In the genomic region with DNA sequence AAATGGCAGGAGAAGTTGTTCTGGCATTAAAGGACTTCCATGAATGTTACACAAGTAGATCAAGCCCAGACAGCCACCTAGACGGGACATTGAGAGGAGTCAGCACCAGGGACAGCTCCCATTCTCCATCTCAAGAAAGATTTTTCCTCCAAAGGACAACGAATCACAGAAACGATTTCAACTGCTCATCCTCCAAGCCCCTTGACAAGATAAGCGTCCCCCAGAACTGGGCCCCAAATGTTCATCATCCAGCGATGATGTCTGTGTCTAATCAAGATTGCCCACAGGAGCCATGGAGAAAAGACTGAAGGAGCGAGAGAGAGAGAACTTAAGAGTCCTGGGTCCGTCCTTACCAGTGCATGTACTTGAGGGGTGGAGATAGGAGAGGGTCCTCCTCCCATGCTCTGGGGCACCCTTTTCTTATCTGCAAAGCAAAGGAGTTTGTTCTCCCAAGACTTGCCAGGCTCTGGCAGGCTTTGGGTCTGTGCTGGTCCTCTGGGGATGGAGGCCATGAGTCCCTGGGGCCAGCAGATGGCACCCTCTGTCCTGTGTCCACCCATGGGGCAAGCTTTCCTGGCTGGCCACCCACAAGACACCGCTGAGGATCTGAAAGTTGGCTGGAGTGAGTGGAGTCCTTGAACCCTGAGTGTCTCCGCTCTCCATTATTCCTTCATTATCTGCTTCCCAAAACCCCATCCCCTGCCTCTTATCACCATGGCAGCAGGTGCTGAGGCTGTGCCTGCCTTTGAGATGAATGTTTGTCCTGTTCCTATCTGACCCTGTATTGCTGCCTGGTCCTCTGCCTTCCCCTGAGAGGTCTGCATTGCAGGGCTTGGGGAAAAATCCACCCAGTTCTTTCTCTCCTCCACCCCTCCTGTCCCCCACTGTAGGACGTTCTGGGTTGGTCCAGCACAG, we compare ENCODE assay signal across 8 cellular contexts.
A peak's percentile ranks its signal among the peaks of the same experiment; 100 is the strongest.
DNase-seq lines count a peak whose midpoint lies in the region; ATAC-seq and TF ChIP-seq lines count a peak whose summit lies in the region.

No MANE protein-coding gene starts in this region.

- intact Hi-C loops in MCF 10A (cut with micrococcal nuclease) = no loop called here
- intact Hi-C loops in breast epithelium (cut with DNase I; ENCODE audit: low total_unique reads) = no loop called here
- intact Hi-C loops in thyroid gland (cut with DNase I) = no loop called here

- H3K4me1 Mint-ChIP-seq in MCF 10A (ENCODE audit: insufficient read depth, unreplicated experiment) = no peaks in the 10 kb centered on the region

- no peak for TF ChIP-seq EP300 in upper lobe of left lung (IDR thresholded peaks at IDR 0.05)

- H3K27ac ChIP-seq in breast epithelium (no peak overlapping the region), thyroid gland (no peak overlapping the region), upper lobe of left lung (no peak overlapping the region)

- peak; percentile 57 for DNase-seq in MCF 10A (ENCODE audit: unreplicated experiment)
- no peak for DNase-seq in breast epithelium (ENCODE audit: low spot score in 2 of 2)
- peak; percentile 68 for DNase-seq in fibroblast of the aortic adventitia (ENCODE audit: low read depth)
- DNase-seq in thyroid gland = peak; percentile 6 to 33
- no peak for DNase-seq in NCI-H446 (lab: John Stamatoyannopoulos, UW)
- DNase-seq in upper lobe of left lung = no peak

- H3K27me3 Mint-ChIP-seq in MCF 10A (ENCODE audit: insufficient read depth, unreplicated experiment) = peaks cover 62% of the 10 kb centered on the region

- H3K27me3 ChIP-seq in breast epithelium = peaks cover 0 to 79% of the 10 kb centered on the region in 2 donors
- no peaks in the 10 kb centered on the region for H3K27me3 ChIP-seq in thyroid gland
- no peaks in the 10 kb centered on the region for H3K27me3 ChIP-seq in upper lobe of left lung

- no TSS peak for BruUV-seq in MCF 10A (replicated peaks; lab: Mats Ljungman, UMichigan)

- 34 to 42% methylated on average over 10 of the region's 10 CpGs for WGBS in thyroid gland, 2 donors
- WGBS in upper lobe of left lung, 2 donors = 39 to 42% methylated on average over 7 to 10 of the region's 10 CpGs

- H3K4me3 ChIP-seq in breast epithelium (no peak overlapping the region), fibroblast of the aortic adventitia (ENCODE audit: low read depth, low read length) (no peak overlapping the region), thyroid gland (replicated peaks in 1 of 3) (no peak overlapping the region), upper lobe of left lung (no peak overlapping the region)

- H3K9me3 Mint-ChIP-seq in MCF 10A (ENCODE audit: unreplicated experiment) = no peaks in the 10 kb centered on the region

- H3K9me3 ChIP-seq in breast epithelium (no peaks in the 10 kb centered on the region), thyroid gland (no peaks in the 10 kb centered on the region), upper lobe of left lung (no peaks in the 10 kb centered on the region)

- TF ChIP-seq CTCF in MCF 10A (IDR thresholded peaks at IDR 0.05; ENCODE audit: unreplicated experiment) = peak; percentile 39
- no peak for TF ChIP-seq CTCF in breast epithelium (IDR thresholded peaks at IDR 0.05)
- no peak for TF ChIP-seq CTCF in fibroblast of the aortic adventitia (IDR thresholded peaks at IDR 0.05; ENCODE audit: insufficient read depth, low read length)
- TF ChIP-seq CTCF in thyroid gland (IDR thresholded peaks at IDR 0.05) = no peak
- peak in 1 of 6 experiments; percentile 5 for TF ChIP-seq CTCF in upper lobe of left lung (IDR thresholded peaks at IDR 0.05)

- no peak overlapping the region for H3K4me3 Mint-ChIP-seq in MCF 10A (ENCODE audit: unreplicated experiment)

- ATAC-seq in upper lobe of left lung (ENCODE audit: low FRiP score in 2 of 2) (no peak), HG03442 (IDR thresholded peaks at IDR 0.05; ENCODE audit: unreplicated experiment) (no peak)

- H3K4me1 ChIP-seq in breast epithelium (no peaks in the 10 kb centered on the region), thyroid gland (peaks cover 0 to 8% of the 10 kb centered on the region in 2 donors), upper lobe of left lung (no peaks in the 10 kb centered on the region)

- TF ChIP-seq POLR2A in breast epithelium (IDR thresholded peaks at IDR 0.05) = no peak
- no peak for TF ChIP-seq POLR2A in thyroid gland (IDR thresholded peaks at IDR 0.05)
- no peak for TF ChIP-seq POLR2A in upper lobe of left lung (IDR thresholded peaks at IDR 0.05)

- no peaks in the 10 kb centered on the region for H3K36me3 Mint-ChIP-seq in MCF 10A (ENCODE audit: insufficient read depth, unreplicated experiment)

- H3K27ac Mint-ChIP-seq in MCF 10A (ENCODE audit: low read depth, unreplicated experiment) = no peak overlapping the region

- CTCF ChIA-PET in MCF 10A (lab: Yijun Ruan, JAX) = interaction anchor here (0.6 to 0.7 kb wide), 3 partner anchors 12 to 266 kb away, joined by 3 to 5 read pairs (median 5); no protein-coding TSS in a partner anchor

- H3K36me3 ChIP-seq in breast epithelium (no peaks in the 10 kb centered on the region), thyroid gland (no peaks in the 10 kb centered on the region), upper lobe of left lung (no peaks in the 10 kb centered on the region)

- POLR2A ChIA-PET in MCF 10A (lab: Yijun Ruan, JAX) = no interaction called here

TF ChIP-seq in PFSK-1, 5 proteins besides CTCF, POLR2A, EP300 and RAD21:
- TF ChIP-seq FOXP2 (optimal IDR thresholded peaks at IDR 0.05; ENCODE audit: borderline replicate concordance, extremely low read depth, extremely low read length, insufficient read depth) = no peak
- TF ChIP-seq, protein P1, sequence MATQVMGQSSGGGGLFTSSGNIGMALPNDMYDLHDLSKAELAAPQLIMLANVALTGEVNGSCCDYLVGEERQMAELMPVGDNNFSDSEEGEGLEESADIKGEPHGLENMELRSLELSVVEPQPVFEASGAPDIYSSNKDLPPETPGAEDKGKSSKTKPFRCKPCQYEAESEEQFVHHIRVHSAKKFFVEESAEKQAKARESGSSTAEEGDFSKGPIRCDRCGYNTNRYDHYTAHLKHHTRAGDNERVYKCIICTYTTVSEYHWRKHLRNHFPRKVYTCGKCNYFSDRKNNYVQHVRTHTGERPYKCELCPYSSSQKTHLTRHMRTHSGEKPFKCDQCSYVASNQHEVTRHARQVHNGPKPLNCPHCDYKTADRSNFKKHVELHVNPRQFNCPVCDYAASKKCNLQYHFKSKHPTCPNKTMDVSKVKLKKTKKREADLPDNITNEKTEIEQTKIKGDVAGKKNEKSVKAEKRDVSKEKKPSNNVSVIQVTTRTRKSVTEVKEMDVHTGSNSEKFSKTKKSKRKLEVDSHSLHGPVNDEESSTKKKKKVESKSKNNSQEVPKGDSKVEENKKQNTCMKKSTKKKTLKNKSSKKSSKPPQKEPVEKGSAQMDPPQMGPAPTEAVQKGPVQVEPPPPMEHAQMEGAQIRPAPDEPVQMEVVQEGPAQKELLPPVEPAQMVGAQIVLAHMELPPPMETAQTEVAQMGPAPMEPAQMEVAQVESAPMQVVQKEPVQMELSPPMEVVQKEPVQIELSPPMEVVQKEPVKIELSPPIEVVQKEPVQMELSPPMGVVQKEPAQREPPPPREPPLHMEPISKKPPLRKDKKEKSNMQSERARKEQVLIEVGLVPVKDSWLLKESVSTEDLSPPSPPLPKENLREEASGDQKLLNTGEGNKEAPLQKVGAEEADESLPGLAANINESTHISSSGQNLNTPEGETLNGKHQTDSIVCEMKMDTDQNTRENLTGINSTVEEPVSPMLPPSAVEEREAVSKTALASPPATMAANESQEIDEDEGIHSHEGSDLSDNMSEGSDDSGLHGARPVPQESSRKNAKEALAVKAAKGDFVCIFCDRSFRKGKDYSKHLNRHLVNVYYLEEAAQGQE (IDR thresholded peaks at IDR 0.05; ENCODE audit: insufficient read depth in 1 of 2, low read depth in 2 of 2, low read length in 2 of 2) = peak; percentile 82 to 95
- no peak for TF ChIP-seq TAF1 (IDR thresholded peaks at IDR 0.05; ENCODE audit: borderline replicate concordance, insufficient read depth, low read length)
TF ChIP-seq in PFSK-1: peak in this region for 1.

Comparison
In these comparisons a context has a peak if more than half of its experiments do, and no peak if none do; other contexts are left out.
1. DNase-seq: peak in MCF 10A (single experiment), fibroblast of the aortic adventitia (single experiment) and thyroid gland (2 of 2); none in breast epithelium (0 of 2), NCI-H446 (0 of 2) and upper lobe of left lung (0 of 2).